1 cellular context compared by ENCODE assay signal in the genomic region with DNA sequence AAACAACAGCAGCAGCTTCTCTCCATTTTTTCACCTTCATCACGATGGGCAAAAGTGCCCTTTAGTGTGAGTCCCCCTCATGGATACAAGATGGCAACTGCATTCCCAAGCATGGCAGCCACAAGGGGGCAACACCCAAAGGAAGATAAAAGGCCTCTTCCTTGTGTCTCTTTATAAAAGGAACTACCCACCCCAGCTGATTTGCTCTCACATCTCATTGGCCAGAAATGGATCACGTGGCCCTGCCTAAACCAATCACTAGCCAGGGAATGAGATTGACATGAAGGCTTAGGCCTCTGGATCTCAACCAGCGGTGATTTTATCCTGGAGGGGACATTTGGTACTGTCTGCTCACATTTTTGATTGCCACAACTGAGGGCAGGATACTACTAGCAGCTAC.
A peak's percentile ranks its signal among the peaks of the same experiment; 100 is the strongest.
TF ChIP-seq lines count a peak whose summit lies in the region.

No MANE protein-coding gene starts in this region.

TF ChIP-seq in HepG2, 621 proteins besides CTCF, POLR2A, EP300 and RAD21 (continued from another document and continues in another):
- TF ChIP-seq, protein P1, sequence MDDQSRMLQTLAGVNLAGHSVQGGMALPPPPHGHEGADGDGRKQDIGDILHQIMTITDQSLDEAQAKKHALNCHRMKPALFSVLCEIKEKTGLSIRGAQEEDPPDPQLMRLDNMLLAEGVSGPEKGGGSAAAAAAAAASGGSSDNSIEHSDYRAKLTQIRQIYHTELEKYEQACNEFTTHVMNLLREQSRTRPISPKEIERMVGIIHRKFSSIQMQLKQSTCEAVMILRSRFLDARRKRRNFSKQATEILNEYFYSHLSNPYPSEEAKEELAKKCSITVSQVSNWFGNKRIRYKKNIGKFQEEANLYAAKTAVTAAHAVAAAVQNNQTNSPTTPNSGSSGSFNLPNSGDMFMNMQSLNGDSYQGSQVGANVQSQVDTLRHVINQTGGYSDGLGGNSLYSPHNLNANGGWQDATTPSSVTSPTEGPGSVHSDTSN (CRISPR knock-in tag; IDR thresholded peaks at IDR 0.05; ENCODE audit: borderline replicate concordance) = no peak
- TF ChIP-seq ARHGAP35 (CRISPR knock-in tag; IDR thresholded peaks at IDR 0.05; ENCODE audit: borderline replicate concordance) (no peak), ZNF350 (CRISPR knock-in tag; IDR thresholded peaks at IDR 0.05; ENCODE audit: borderline replicate concordance, low read depth) (no peak), MTA1 (CRISPR knock-in tag; IDR thresholded peaks at IDR 0.05; ENCODE audit: borderline replicate concordance) (no peak), ZNF75D (CRISPR knock-in tag; IDR thresholded peaks at IDR 0.05; ENCODE audit: borderline replicate concordance) (no peak), GATA4 (IDR thresholded peaks at IDR 0.05; ENCODE audit: borderline replicate concordance, low read depth) (no peak), ZNF672 (CRISPR knock-in tag; IDR thresholded peaks at IDR 0.05) (no peak), FOXK1 (CRISPR knock-in tag; IDR thresholded peaks at IDR 0.05; ENCODE audit: borderline replicate concordance, low read depth) (0 out of 2 replicates have a peak, but pooled peaks have one; percentile 14), KAT8 (CRISPR knock-in tag; IDR thresholded peaks at IDR 0.05) (peak; percentile 62), SNRNP70 (IDR thresholded peaks at IDR 0.05; ENCODE audit: low read depth, low read length) (no peak), MBNL3 (CRISPR knock-in tag; conservative IDR thresholded peaks at IDR 0.05) (no peak), SP4 (CRISPR knock-in tag; IDR thresholded peaks at IDR 0.05) (no peak), KDM4B (CRISPR knock-in tag; IDR thresholded peaks at IDR 0.05) (no peak), ADNP (CRISPR knock-in tag; IDR thresholded peaks at IDR 0.05) (no peak), POLR2G (IDR thresholded peaks at IDR 0.05; ENCODE audit: low read depth, low read length) (no peak), ZBTB1 (CRISPR knock-in tag; IDR thresholded peaks at IDR 0.05; ENCODE audit: borderline replicate concordance) (no peak), HNRNPUL1 (IDR thresholded peaks at IDR 0.05; ENCODE audit: low read depth, low read length) (no peak), TCF12 (IDR thresholded peaks at IDR 0.05) (no peak), TCF12 (CRISPR knock-in tag; IDR thresholded peaks at IDR 0.05) (no peak), PLRG1 (conservative IDR thresholded peaks at IDR 0.05) (no peak), SP2 (CRISPR knock-in tag; IDR thresholded peaks at IDR 0.05) (peak; percentile 67), SETDB1 (CRISPR knock-in tag; IDR thresholded peaks at IDR 0.05; ENCODE audit: borderline replicate concordance) (no peak), CENPX (CRISPR knock-in tag; IDR thresholded peaks at IDR 0.05) (no peak), GLI4 (CRISPR knock-in tag; IDR thresholded peaks at IDR 0.05; ENCODE audit: borderline replicate concordance) (no peak), SOX13 (IDR thresholded peaks at IDR 0.05) (no peak), SOX13 (CRISPR knock-in tag; conservative IDR thresholded peaks at IDR 0.05 in 1 of 2, IDR thresholded peaks at IDR 0.05 in 1 of 2) (no peak), POLR2AphosphoS2 (IDR thresholded peaks at IDR 0.05; ENCODE audit: low read depth, low read length) (no peak), ZNF224 (CRISPR knock-in tag; IDR thresholded peaks at IDR 0.05) (no peak), STAG1 (CRISPR knock-in tag; IDR thresholded peaks at IDR 0.05) (peak; percentile 73), GABPA (IDR thresholded peaks at IDR 0.05; ENCODE audit: low read depth, low read length) (no peak), GABPA (CRISPR knock-in tag; IDR thresholded peaks at IDR 0.05; ENCODE audit: low read depth) (peak; percentile 55; the same call in 1 of the 2 replicates), RCOR2 (CRISPR knock-in tag; IDR thresholded peaks at IDR 0.05) (no peak), ZNF567 (CRISPR knock-in tag; IDR thresholded peaks at IDR 0.05; ENCODE audit: borderline replicate concordance) (no peak), MTF1 (CRISPR knock-in tag; IDR thresholded peaks at IDR 0.05) (no peak), HHEX (CRISPR knock-in tag; IDR thresholded peaks at IDR 0.05) (no peak), POLR2AphosphoS5 (IDR thresholded peaks at IDR 0.05; ENCODE audit: low read depth, low read length) (no peak), ZNF343 (CRISPR knock-in tag; IDR thresholded peaks at IDR 0.05) (no peak), PAWR (CRISPR knock-in tag; IDR thresholded peaks at IDR 0.05; ENCODE audit: borderline replicate concordance) (no peak), FOXC1 (CRISPR knock-in tag; IDR thresholded peaks at IDR 0.05; ENCODE audit: borderline replicate concordance) (peak; percentile 41; the same call in 1 of the 2 replicates), ZNF616 (CRISPR knock-in tag; IDR thresholded peaks at IDR 0.05; ENCODE audit: low read depth) (no peak), BRCA1 (CRISPR knock-in tag; IDR thresholded peaks at IDR 0.05) (no peak), ZFP82 (CRISPR knock-in tag; IDR thresholded peaks at IDR 0.05; ENCODE audit: borderline replicate concordance) (no peak), ZNF577 (CRISPR knock-in tag; IDR thresholded peaks at IDR 0.05; ENCODE audit: borderline replicate concordance, low read depth) (no peak), GPN1 (CRISPR knock-in tag; IDR thresholded peaks at IDR 0.05; ENCODE audit: borderline replicate concordance) (no peak), ZNF816 (CRISPR knock-in tag; IDR thresholded peaks at IDR 0.05; ENCODE audit: borderline replicate concordance) (no peak)
- TF ChIP-seq, protein P2, sequence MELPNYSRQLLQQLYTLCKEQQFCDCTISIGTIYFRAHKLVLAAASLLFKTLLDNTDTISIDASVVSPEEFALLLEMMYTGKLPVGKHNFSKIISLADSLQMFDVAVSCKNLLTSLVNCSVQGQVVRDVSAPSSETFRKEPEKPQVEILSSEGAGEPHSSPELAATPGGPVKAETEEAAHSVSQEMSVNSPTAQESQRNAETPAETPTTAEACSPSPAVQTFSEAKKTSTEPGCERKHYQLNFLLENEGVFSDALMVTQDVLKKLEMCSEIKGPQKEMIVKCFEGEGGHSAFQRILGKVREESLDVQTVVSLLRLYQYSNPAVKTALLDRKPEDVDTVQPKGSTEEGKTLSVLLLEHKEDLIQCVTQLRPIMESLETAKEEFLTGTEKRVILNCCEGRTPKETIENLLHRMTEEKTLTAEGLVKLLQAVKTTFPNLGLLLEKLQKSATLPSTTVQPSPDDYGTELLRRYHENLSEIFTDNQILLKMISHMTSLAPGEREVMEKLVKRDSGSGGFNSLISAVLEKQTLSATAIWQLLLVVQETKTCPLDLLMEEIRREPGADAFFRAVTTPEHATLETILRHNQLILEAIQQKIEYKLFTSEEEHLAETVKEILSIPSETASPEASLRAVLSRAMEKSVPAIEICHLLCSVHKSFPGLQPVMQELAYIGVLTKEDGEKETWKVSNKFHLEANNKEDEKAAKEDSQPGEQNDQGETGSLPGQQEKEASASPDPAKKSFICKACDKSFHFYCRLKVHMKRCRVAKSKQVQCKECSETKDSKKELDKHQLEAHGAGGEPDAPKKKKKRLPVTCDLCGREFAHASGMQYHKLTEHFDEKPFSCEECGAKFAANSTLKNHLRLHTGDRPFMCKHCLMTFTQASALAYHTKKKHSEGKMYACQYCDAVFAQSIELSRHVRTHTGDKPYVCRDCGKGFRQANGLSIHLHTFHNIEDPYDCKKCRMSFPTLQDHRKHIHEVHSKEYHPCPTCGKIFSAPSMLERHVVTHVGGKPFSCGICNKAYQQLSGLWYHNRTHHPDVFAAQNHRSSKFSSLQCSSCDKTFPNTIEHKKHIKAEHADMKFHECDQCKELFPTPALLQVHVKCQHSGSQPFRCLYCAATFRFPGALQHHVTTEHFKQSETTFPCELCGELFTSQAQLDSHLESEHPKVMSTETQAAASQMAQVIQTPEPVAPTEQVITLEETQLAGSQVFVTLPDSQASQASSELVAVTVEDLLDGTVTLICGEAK (IDR thresholded peaks at IDR 0.05) = no peak
- TF ChIP-seq, protein P2 (CRISPR knock-in tag; IDR thresholded peaks at IDR 0.05) = no peak
- TF ChIP-seq, protein P3, sequence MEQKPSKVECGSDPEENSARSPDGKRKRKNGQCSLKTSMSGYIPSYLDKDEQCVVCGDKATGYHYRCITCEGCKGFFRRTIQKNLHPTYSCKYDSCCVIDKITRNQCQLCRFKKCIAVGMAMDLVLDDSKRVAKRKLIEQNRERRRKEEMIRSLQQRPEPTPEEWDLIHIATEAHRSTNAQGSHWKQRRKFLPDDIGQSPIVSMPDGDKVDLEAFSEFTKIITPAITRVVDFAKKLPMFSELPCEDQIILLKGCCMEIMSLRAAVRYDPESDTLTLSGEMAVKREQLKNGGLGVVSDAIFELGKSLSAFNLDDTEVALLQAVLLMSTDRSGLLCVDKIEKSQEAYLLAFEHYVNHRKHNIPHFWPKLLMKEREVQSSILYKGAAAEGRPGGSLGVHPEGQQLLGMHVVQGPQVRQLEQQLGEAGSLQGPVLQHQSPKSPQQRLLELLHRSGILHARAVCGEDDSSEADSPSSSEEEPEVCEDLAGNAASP (CRISPR knock-in tag; IDR thresholded peaks at IDR 0.05; ENCODE audit: borderline replicate concordance) = no peak
- TF ChIP-seq, protein P4, sequence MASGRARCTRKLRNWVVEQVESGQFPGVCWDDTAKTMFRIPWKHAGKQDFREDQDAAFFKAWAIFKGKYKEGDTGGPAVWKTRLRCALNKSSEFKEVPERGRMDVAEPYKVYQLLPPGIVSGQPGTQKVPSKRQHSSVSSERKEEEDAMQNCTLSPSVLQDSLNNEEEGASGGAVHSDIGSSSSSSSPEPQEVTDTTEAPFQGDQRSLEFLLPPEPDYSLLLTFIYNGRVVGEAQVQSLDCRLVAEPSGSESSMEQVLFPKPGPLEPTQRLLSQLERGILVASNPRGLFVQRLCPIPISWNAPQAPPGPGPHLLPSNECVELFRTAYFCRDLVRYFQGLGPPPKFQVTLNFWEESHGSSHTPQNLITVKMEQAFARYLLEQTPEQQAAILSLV (CRISPR knock-in tag; IDR thresholded peaks at IDR 0.05; ENCODE audit: borderline replicate concordance) = no peak
- TF ChIP-seq, protein P5, sequence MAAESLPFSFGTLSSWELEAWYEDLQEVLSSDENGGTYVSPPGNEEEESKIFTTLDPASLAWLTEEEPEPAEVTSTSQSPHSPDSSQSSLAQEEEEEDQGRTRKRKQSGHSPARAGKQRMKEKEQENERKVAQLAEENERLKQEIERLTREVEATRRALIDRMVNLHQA (CRISPR knock-in tag; IDR thresholded peaks at IDR 0.05) = no peak
- TF ChIP-seq, protein P6, sequence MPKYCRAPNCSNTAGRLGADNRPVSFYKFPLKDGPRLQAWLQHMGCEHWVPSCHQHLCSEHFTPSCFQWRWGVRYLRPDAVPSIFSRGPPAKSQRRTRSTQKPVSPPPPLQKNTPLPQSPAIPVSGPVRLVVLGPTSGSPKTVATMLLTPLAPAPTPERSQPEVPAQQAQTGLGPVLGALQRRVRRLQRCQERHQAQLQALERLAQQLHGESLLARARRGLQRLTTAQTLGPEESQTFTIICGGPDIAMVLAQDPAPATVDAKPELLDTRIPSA (CRISPR knock-in tag; IDR thresholded peaks at IDR 0.05; ENCODE audit: borderline replicate concordance) = no peak
- TF ChIP-seq, protein P7, sequence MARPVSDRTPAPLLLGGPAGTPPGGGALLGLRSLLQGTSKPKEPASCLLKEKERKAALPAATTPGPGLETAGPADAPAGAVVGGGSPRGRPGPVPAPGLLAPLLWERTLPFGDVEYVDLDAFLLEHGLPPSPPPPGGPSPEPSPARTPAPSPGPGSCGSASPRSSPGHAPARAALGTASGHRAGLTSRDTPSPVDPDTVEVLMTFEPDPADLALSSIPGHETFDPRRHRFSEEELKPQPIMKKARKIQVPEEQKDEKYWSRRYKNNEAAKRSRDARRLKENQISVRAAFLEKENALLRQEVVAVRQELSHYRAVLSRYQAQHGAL (CRISPR knock-in tag; IDR thresholded peaks at IDR 0.05; ENCODE audit: not compliant biosample characterization) = no peak
- TF ChIP-seq, protein P8, sequence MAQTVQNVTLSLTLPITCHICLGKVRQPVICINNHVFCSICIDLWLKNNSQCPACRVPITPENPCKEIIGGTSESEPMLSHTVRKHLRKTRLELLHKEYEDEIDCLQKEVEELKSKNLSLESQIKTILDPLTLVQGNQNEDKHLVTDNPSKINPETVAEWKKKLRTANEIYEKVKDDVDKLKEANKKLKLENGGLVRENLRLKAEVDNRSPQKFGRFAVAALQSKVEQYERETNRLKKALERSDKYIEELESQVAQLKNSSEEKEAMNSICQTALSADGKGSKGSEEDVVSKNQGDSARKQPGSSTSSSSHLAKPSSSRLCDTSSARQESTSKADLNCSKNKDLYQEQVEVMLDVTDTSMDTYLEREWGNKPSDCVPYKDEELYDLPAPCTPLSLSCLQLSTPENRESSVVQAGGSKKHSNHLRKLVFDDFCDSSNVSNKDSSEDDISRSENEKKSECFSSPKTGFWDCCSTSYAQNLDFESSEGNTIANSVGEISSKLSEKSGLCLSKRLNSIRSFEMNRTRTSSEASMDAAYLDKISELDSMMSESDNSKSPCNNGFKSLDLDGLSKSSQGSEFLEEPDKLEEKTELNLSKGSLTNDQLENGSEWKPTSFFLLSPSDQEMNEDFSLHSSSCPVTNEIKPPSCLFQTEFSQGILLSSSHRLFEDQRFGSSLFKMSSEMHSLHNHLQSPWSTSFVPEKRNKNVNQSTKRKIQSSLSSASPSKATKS (CRISPR knock-in tag; IDR thresholded peaks at IDR 0.05) = no peak
- TF ChIP-seq, protein P9, sequence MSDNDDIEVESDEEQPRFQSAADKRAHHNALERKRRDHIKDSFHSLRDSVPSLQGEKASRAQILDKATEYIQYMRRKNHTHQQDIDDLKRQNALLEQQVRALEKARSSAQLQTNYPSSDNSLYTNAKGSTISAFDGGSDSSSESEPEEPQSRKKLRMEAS (IDR thresholded peaks at IDR 0.05) = no peak
